12 cellular contexts compared by ENCODE assay signal in the genomic region with DNA sequence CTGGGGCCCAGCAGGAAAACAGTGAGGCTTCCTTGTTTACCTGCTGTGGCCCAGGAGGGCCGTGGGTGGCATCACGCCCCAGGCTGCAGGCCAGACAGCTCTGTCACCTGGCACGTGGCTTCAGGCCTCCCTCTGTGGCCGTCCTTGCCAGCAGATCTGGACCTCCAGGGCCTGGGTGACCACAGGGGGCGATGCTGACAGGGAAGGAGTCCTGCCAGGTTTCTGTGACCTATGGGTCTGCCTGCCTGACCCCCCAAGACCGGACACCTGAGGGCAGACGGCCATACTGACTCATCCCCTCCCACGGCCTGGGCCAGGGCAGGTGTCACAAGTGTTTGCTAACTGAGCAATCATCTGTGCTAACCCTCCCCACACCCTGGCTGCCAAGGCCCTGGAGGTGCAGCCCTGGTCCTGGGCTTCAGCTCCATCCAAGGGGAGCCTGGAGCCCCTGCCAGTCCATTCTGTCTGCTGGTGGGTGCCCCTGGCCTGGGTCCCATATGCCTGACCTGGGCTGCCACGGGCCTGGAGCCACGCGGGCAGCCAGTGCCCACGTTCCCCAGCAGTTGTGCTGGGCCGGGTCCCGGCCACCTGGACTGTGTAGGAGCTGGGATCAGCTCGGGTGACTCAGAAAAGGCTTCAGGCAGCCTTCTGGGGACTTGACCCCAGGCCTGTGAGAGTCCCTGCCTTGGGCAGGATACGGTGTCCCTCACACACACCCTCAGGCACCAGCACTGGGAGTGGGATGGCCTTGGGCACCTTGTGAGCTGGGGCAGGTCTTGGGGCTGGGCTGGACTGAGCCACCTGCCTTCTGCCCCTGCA. TPM values are rescaled to one million over a fixed set of nuclear protein-coding genes. Genes with fewer than 3 reads are reported as not detected.
DNase-seq lines count a peak whose midpoint lies in the region; FAIRE-seq and TF ChIP-seq lines count a peak whose summit lies in the region.
"Had no signal": no experiment of that assay in that cellular context is flagged by ENCODE, and none has a peak within 500 bp of the region (broad histone marks: within the 10 kb centered on the region; RNA-seq: fewer than 3 reads in every experiment).

No MANE protein-coding gene starts in this region.

- FAIRE-seq in RCC 7860 (lab: Jason Lieb, UNC): no peak
- FAIRE-seq: HTR-8/SVneo had no signal

- H3K4me3 ChIP-seq in esophagus muscularis mucosa: no peak overlapping the region
- no peak overlapping the region for H3K4me3 ChIP-seq in sigmoid colon

- H3K4me1 Mint-ChIP-seq in activated CD4-positive, alpha-beta T cell treated with anti-CD3 and anti-CD28 coated beads, Interleukin-2, amount 10 ng/mL, durations not matched to agents 24 days and 14 days: peaks cover 14% of the 10 kb centered on the region

- peak overlapping the region; percentile 32 to 99 (median 48) for H3K27ac ChIP-seq in esophagus muscularis mucosa (replicated peaks in 1 of 4)
- H3K27ac ChIP-seq in sigmoid colon: peak overlapping the region; percentile 7 to 53 (median 36)

- H3K27ac Mint-ChIP-seq in activated CD4-positive, alpha-beta T cell treated with anti-CD3 and anti-CD28 coated beads, Interleukin-2, amount 10 ng/mL, durations not matched to agents 24 days and 14 days: peak overlapping the region; percentile 56

- H3K9me3 ChIP-seq in esophagus muscularis mucosa (no peaks in the 10 kb centered on the region), sigmoid colon (no peaks in the 10 kb centered on the region)

- no peak for TF ChIP-seq EP300 in esophagus muscularis mucosa (IDR thresholded peaks at IDR 0.05)
- no peak for TF ChIP-seq EP300 in sigmoid colon (IDR thresholded peaks at IDR 0.05)

- peak overlapping the region; percentile 60 for H3K4me3 Mint-ChIP-seq in activated CD4-positive, alpha-beta T cell treated with anti-CD3 and anti-CD28 coated beads, Interleukin-2, amount 10 ng/mL, durations not matched to agents 24 days and 14 days

- H3K27me3 Mint-ChIP-seq in activated CD4-positive, alpha-beta T cell treated with anti-CD3 and anti-CD28 coated beads, Interleukin-2, amount 10 ng/mL, durations not matched to agents 24 days and 14 days: no peaks in the 10 kb centered on the region

- TF ChIP-seq CTCF in esophagus muscularis mucosa (IDR thresholded peaks at IDR 0.05): no peak
- no peak for TF ChIP-seq CTCF in sigmoid colon (IDR thresholded peaks at IDR 0.05)

- H3K36me3 ChIP-seq in esophagus muscularis mucosa (peaks cover 36 to 49% (median 47%) of the 10 kb centered on the region in 4 donors), sigmoid colon (peaks cover 30 to 43% (median 34%) of the 10 kb centered on the region in 4 donors)

- H3K27me3 ChIP-seq in esophagus muscularis mucosa: no peaks in the 10 kb centered on the region
- H3K27me3 ChIP-seq in sigmoid colon: no peaks in the 10 kb centered on the region

- DNase-seq in activated CD4-positive, alpha-beta T cell treated with anti-CD3 and anti-CD28 coated beads, Interleukin-2, amount 10 ng/mL, durations not matched to agents 24 days and 14 days: no peak
- no peak for DNase-seq in activated CD4-positive, alpha-beta T cell treated with anti-CD3 and anti-CD28 coated beads, Interleukin-2, amount 50 U/mL, for 48 hours
- peak; percentile 67 for DNase-seq in RCC 7860 (ENCODE audit: low spot score)
- DNase-seq in esophagus muscularis mucosa (ENCODE audit: extremely low spot score): no peak
- DNase-seq in sigmoid colon: peak; percentile 66
- DNase-seq in NAMALWA (ENCODE audit: low spot score): no peak
- DNase-seq in middle frontal gyrus (ENCODE audit: extremely low spot score, low spot score): no peak
- no peak for DNase-seq in activated gamma-delta T cell (lab: John Stamatoyannopoulos, UW)
- DNase-seq: ACHN, NCI-H2171 had no signal

- H3K36me3 Mint-ChIP-seq in activated CD4-positive, alpha-beta T cell treated with anti-CD3 and anti-CD28 coated beads, Interleukin-2, amount 10 ng/mL, durations not matched to agents 24 days and 14 days (ENCODE audit: low read depth): peaks cover 13% of the 10 kb centered on the region

- intact Hi-C loops in activated CD4-positive, alpha-beta T cell treated with anti-CD3 and anti-CD28 coated beads, Interleukin-2, amount 10 ng/mL, durations not matched to agents 24 days and 14 days (cut with micrococcal nuclease): no loop called here
- intact Hi-C loops in esophagus muscularis mucosa (cut with DNase I): no loop called here
- intact Hi-C loops in sigmoid colon (cut with DNase I): no loop called here

- 31% methylated on average over 8 of the region's 16 CpGs for WGBS in esophagus muscularis mucosa
- 65 to 76% methylated on average over 16 of the region's 16 CpGs for WGBS in sigmoid colon, 2 donors

- no peaks in the 10 kb centered on the region for H3K9me3 Mint-ChIP-seq in activated CD4-positive, alpha-beta T cell treated with anti-CD3 and anti-CD28 coated beads, Interleukin-2, amount 10 ng/mL, durations not matched to agents 24 days and 14 days

- TF ChIP-seq POLR2A in esophagus muscularis mucosa (IDR thresholded peaks at IDR 0.05; ENCODE audit: low read depth) (no peak), sigmoid colon (IDR thresholded peaks at IDR 0.05) (no peak)

- peaks cover 38 to 64% (median 53%) of the 10 kb centered on the region in 4 donors for H3K4me1 ChIP-seq in esophagus muscularis mucosa
- peaks cover 0 to 52% (median 45%) of the 10 kb centered on the region in 4 donors for H3K4me1 ChIP-seq in sigmoid colon

RNA-seq across cellular contexts. Expression of a gene that starts 3.7 kb away (rescaled TPM):
- 52.8 and 55.0 TPM in 2 replicates for total RNA-seq in activated CD4-positive, alpha-beta T cell treated with anti-CD3 and anti-CD28 coated beads, Interleukin-2, amount 10 ng/mL, durations not matched to agents 24 days and 14 days
- total RNA-seq in esophagus muscularis mucosa (100 to 1,000 TPM in 1 of 4 donors, 10 to 100 TPM in 3; 62.5 to 100 (median 76.2) TPM), sigmoid colon (100 to 1,000 TPM in 2 of 4 donors, 10 to 100 TPM in 2; 74.9 to 152 (median 95.1) TPM)
- polyA plus RNA-seq in sigmoid colon: 100 to 1,000 TPM in 1 of 3 donors, 10 to 100 TPM in 2; 79.2 to 110 (median 96.7) TPM

RNA-seq across cellular contexts. Expression of a gene that starts 8.6 kb away (rescaled TPM):
- total RNA-seq in activated CD4-positive, alpha-beta T cell treated with anti-CD3 and anti-CD28 coated beads, Interleukin-2, amount 10 ng/mL, durations not matched to agents 24 days and 14 days: 37.6 and 40.9 TPM in 2 replicates
- total RNA-seq in esophagus muscularis mucosa (under 1 TPM in 2 of 4 donors, not detected in 2; 0.50 to 0.58 TPM), sigmoid colon (under 1 TPM in 1 of 4 donors, not detected in 3; 0.49 TPM)
- polyA plus RNA-seq in sigmoid colon: 10 to 100 TPM in 1 of 3 donors, not detected in 2; 11.2 TPM
- total RNA-seq: pulmonary artery endothelial cell had no signal

RNA-seq across cellular contexts. Expression of a gene that starts 27.9 kb away (rescaled TPM):
- total RNA-seq in activated CD4-positive, alpha-beta T cell treated with anti-CD3 and anti-CD28 coated beads, Interleukin-2, amount 10 ng/mL, durations not matched to agents 24 days and 14 days: 13.5 and 15.6 TPM in 2 replicates
- 10 to 100 TPM; 61.7 to 86.6 (median 64.4) TPM for total RNA-seq in esophagus muscularis mucosa
- 10 to 100 TPM; 36.3 to 78.8 (median 46.6) TPM for total RNA-seq in sigmoid colon
- 10 to 100 TPM; 14.3 to 23.6 (median 20.4) TPM for polyA plus RNA-seq in sigmoid colon

RNA-seq across cellular contexts. Expression of a gene that starts 37.2 kb away (rescaled TPM):
- 291 and 297 TPM in 2 replicates for total RNA-seq in activated CD4-positive, alpha-beta T cell treated with anti-CD3 and anti-CD28 coated beads, Interleukin-2, amount 10 ng/mL, durations not matched to agents 24 days and 14 days
- total RNA-seq in esophagus muscularis mucosa: 100 to 1,000 TPM; 304 to 416 (median 362) TPM
- 100 to 1,000 TPM; 423 to 500 (median 482) TPM for total RNA-seq in sigmoid colon
- polyA plus RNA-seq in sigmoid colon: 100 to 1,000 TPM; 218 to 715 (median 309) TPM

RNA-seq across cellular contexts. Expression of a gene that starts 38.9 kb away (rescaled TPM):
- 0.14 and 0.19 TPM in 2 replicates for total RNA-seq in activated CD4-positive, alpha-beta T cell treated with anti-CD3 and anti-CD28 coated beads, Interleukin-2, amount 10 ng/mL, durations not matched to agents 24 days and 14 days
- total RNA-seq in esophagus muscularis mucosa (under 1 TPM in 2 of 4 donors, not detected in 2; 0.17 to 0.42 TPM), sigmoid colon (under 1 TPM in 3 of 4 donors, not detected in 1; 0.16 to 0.55 (median 0.27) TPM)
- 1 to 10 TPM in 1 of 3 donors, under 1 TPM in 2; 0.46 to 6.3 (median 0.60) TPM for polyA plus RNA-seq in sigmoid colon

Comparison
In these comparisons a context has a peak if more than half of its experiments do, and no peak if none do; other contexts are left out.
1. DNase-seq: peak in RCC 7860 (single experiment) and sigmoid colon (single experiment); none in activated CD4-positive, alpha-beta T cell treated with anti-CD3 and anti-CD28 coated beads, Interleukin-2, amount 10 ng/mL, durations not matched to agents 24 days and 14 days (single experiment), activated CD4-positive, alpha-beta T cell treated with anti-CD3 and anti-CD28 coated beads, Interleukin-2, amount 50 U/mL, for 48 hours (0 of 2), esophagus muscularis mucosa (single experiment), NAMALWA (single experiment), middle frontal gyrus (single experiment) and activated gamma-delta T cell (single experiment).
2. RNA of a gene that starts 8.6 kb away (total RNA-seq): 37.6 to 40.9 TPM in activated CD4-positive, alpha-beta T cell treated with anti-CD3 and anti-CD28 coated beads, Interleukin-2, amount 10 ng/mL, durations not matched to agents 24 days and 14 days; 0.50 to 0.58 TPM in esophagus muscularis mucosa and 0.49 TPM in sigmoid colon; every median in the first group is over 10 times any median in the second.